Comparison of ENCODE assay signal across 1 cellular context in the genomic region with DNA sequence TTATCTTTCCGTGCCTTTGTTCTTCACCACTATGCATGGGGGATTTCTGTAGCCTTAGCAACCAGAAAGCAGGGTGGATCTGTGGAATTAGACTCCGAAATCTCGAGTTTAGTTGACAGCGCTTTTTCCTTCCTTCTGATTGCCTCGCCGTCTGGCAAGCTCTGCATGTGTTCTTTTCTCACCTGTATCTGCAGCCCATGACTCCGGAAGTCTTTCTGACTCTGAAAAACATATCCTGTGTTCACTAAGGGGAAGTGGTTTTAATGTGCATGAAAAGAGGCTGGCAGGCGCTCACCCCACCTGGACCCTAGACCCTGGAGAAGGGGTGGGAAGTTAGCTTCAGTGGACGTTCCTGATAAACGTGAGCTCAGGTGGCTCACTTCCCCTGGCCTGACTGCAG.
TF ChIP-seq lines count a peak whose summit lies in the region.

No MANE protein-coding gene starts in this region.

TF ChIP-seq in H1, 55 proteins besides CTCF, POLR2A, EP300 and RAD21 (continued from another document):
- TF ChIP-seq, protein P1, sequence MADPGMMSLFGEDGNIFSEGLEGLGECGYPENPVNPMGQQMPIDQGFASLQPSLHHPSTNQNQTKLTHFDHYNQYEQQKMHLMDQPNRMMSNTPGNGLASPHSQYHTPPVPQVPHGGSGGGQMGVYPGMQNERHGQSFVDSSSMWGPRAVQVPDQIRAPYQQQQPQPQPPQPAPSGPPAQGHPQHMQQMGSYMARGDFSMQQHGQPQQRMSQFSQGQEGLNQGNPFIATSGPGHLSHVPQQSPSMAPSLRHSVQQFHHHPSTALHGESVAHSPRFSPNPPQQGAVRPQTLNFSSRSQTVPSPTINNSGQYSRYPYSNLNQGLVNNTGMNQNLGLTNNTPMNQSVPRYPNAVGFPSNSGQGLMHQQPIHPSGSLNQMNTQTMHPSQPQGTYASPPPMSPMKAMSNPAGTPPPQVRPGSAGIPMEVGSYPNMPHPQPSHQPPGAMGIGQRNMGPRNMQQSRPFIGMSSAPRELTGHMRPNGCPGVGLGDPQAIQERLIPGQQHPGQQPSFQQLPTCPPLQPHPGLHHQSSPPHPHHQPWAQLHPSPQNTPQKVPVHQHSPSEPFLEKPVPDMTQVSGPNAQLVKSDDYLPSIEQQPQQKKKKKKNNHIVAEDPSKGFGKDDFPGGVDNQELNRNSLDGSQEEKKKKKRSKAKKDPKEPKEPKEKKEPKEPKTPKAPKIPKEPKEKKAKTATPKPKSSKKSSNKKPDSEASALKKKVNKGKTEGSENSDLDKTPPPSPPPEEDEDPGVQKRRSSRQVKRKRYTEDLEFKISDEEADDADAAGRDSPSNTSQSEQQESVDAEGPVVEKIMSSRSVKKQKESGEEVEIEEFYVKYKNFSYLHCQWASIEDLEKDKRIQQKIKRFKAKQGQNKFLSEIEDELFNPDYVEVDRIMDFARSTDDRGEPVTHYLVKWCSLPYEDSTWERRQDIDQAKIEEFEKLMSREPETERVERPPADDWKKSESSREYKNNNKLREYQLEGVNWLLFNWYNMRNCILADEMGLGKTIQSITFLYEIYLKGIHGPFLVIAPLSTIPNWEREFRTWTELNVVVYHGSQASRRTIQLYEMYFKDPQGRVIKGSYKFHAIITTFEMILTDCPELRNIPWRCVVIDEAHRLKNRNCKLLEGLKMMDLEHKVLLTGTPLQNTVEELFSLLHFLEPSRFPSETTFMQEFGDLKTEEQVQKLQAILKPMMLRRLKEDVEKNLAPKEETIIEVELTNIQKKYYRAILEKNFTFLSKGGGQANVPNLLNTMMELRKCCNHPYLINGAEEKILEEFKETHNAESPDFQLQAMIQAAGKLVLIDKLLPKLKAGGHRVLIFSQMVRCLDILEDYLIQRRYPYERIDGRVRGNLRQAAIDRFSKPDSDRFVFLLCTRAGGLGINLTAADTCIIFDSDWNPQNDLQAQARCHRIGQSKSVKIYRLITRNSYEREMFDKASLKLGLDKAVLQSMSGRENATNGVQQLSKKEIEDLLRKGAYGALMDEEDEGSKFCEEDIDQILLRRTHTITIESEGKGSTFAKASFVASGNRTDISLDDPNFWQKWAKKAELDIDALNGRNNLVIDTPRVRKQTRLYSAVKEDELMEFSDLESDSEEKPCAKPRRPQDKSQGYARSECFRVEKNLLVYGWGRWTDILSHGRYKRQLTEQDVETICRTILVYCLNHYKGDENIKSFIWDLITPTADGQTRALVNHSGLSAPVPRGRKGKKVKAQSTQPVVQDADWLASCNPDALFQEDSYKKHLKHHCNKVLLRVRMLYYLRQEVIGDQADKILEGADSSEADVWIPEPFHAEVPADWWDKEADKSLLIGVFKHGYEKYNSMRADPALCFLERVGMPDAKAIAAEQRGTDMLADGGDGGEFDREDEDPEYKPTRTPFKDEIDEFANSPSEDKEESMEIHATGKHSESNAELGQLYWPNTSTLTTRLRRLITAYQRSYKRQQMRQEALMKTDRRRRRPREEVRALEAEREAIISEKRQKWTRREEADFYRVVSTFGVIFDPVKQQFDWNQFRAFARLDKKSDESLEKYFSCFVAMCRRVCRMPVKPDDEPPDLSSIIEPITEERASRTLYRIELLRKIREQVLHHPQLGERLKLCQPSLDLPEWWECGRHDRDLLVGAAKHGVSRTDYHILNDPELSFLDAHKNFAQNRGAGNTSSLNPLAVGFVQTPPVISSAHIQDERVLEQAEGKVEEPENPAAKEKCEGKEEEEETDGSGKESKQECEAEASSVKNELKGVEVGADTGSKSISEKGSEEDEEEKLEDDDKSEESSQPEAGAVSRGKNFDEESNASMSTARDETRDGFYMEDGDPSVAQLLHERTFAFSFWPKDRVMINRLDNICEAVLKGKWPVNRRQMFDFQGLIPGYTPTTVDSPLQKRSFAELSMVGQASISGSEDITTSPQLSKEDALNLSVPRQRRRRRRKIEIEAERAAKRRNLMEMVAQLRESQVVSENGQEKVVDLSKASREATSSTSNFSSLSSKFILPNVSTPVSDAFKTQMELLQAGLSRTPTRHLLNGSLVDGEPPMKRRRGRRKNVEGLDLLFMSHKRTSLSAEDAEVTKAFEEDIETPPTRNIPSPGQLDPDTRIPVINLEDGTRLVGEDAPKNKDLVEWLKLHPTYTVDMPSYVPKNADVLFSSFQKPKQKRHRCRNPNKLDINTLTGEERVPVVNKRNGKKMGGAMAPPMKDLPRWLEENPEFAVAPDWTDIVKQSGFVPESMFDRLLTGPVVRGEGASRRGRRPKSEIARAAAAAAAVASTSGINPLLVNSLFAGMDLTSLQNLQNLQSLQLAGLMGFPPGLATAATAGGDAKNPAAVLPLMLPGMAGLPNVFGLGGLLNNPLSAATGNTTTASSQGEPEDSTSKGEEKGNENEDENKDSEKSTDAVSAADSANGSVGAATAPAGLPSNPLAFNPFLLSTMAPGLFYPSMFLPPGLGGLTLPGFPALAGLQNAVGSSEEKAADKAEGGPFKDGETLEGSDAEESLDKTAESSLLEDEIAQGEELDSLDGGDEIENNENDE (IDR thresholded peaks at IDR 0.05; ENCODE audit: insufficient replicate concordance, low read length): no peak
- TF ChIP-seq TCF12 (IDR thresholded peaks at IDR 0.05; ENCODE audit: low read depth, low read length): no peak
- no peak for TF ChIP-seq CBX8 (IDR thresholded peaks at IDR 0.05; ENCODE audit: borderline replicate concordance, low read depth, low read length)
- no peak for TF ChIP-seq BRCA1 (IDR thresholded peaks at IDR 0.05; ENCODE audit: low read depth, low read length)
- no peak for TF ChIP-seq TBP (IDR thresholded peaks at IDR 0.05; ENCODE audit: low read depth, low read length)
- no peak for TF ChIP-seq EGR1 (IDR thresholded peaks at IDR 0.05; ENCODE audit: borderline replicate concordance, low read depth, low read length)
- no peak for TF ChIP-seq SP4 (IDR thresholded peaks at IDR 0.05; ENCODE audit: low read length)
- TF ChIP-seq BACH1 (IDR thresholded peaks at IDR 0.05; ENCODE audit: low read length): no peak
- TF ChIP-seq HDAC2 (IDR thresholded peaks at IDR 0.05; ENCODE audit: borderline replicate concordance in 1 of 2, low read depth in 2 of 2, low read length in 2 of 2): no peak
- no peak for TF ChIP-seq SRF (IDR thresholded peaks at IDR 0.05; ENCODE audit: low read depth, low read length)
- no peak for TF ChIP-seq SP1 (IDR thresholded peaks at IDR 0.05; ENCODE audit: low read depth, low read length)
- TF ChIP-seq, protein P2, sequence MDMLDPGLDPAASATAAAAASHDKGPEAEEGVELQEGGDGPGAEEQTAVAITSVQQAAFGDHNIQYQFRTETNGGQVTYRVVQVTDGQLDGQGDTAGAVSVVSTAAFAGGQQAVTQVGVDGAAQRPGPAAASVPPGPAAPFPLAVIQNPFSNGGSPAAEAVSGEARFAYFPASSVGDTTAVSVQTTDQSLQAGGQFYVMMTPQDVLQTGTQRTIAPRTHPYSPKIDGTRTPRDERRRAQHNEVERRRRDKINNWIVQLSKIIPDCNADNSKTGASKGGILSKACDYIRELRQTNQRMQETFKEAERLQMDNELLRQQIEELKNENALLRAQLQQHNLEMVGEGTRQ (IDR thresholded peaks at IDR 0.05; ENCODE audit: low read length): no peak
- no peak for TF ChIP-seq RXRA (IDR thresholded peaks at IDR 0.05; ENCODE audit: insufficient read depth, low read depth, low read length)
- TF ChIP-seq RBBP5 (IDR thresholded peaks at IDR 0.05; ENCODE audit: borderline replicate concordance, low read depth, low read length): no peak
- TF ChIP-seq, protein P3, sequence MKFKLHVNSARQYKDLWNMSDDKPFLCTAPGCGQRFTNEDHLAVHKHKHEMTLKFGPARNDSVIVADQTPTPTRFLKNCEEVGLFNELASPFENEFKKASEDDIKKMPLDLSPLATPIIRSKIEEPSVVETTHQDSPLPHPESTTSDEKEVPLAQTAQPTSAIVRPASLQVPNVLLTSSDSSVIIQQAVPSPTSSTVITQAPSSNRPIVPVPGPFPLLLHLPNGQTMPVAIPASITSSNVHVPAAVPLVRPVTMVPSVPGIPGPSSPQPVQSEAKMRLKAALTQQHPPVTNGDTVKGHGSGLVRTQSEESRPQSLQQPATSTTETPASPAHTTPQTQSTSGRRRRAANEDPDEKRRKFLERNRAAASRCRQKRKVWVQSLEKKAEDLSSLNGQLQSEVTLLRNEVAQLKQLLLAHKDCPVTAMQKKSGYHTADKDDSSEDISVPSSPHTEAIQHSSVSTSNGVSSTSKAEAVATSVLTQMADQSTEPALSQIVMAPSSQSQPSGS (IDR thresholded peaks at IDR 0.05; ENCODE audit: low read length): no peak
TF ChIP-seq in H1: peak in this region for 0.
